In genomic region chr12:49014547-49014946, GRCh38 we compare ENCODE assay signal across 13 cellular contexts. TPM values are rescaled to one million over a fixed set of nuclear protein-coding genes. Genes with fewer than 3 reads are reported as not detected.
DNase-seq lines count a peak whose midpoint lies in the region; ATAC-seq and TF ChIP-seq lines count a peak whose summit lies in the region.
"Had no signal": no experiment of that assay in that cellular context is flagged by ENCODE, and none has a peak within 500 bp of the region (broad histone marks: within the 10 kb centered on the region; RNA-seq: fewer than 3 reads in every experiment).

No MANE protein-coding gene starts in this region.

- DNase-seq in cardiac muscle cell (ENCODE audit: low read depth in 1 of 2, low spot score in 1 of 2) = peak; percentile 12 to 54
- DNase-seq in left ventricle myocardium superior = no peak
- peak; percentile 13 for DNase-seq in RPMI7951 (ENCODE audit: low read depth)
- no peak for DNase-seq in epithelial cell of proximal tubule (ENCODE audit: low read depth)
- DNase-seq in stromal cell of bone marrow (ENCODE audit: low read depth) = peak; percentile 48
- DNase-seq in NCI-H1105 treated with DMSO at 0.1 percent for 48 hours (lab: John Stamatoyannopoulos, UW) = no peak
- DNase-seq in NCI-H2081 treated with DMSO at 0.1 percent for 48 hours (lab: John Stamatoyannopoulos, UW) = no peak
- no peak for DNase-seq in activated naive CD4-positive, alpha-beta T cell (lab: John Stamatoyannopoulos, UW)
- DNase-seq: activated CD4-positive, alpha-beta T cell treated with anti-CD3 and anti-CD28 coated beads, Interleukin-2, amount 10 ng/mL, durations not matched to agents 24 days and 14 days; Karpas-422; NCI-H446; stimulated activated CD8-positive, alpha-beta memory T cell treated with anti-CD3 and anti-CD28 coated beads, Interleukin-4, amount 100 ng/mL, for 48 hours had no signal

- H3K9me3 ChIP-seq in cardiac muscle cell (ENCODE audit: low read depth) = no peaks in the 10 kb centered on the region
- H3K9me3 ChIP-seq: BLaER1 had no signal

- TF ChIP-seq CTCF in cardiac muscle cell (IDR thresholded peaks at IDR 0.05; ENCODE audit: low read depth, low read length) = peak; percentile 47
- peak; percentile 35 for TF ChIP-seq CTCF in epithelial cell of proximal tubule (conservative IDR thresholded peaks at IDR 0.05; ENCODE audit: low read depth, low read length)

- intact Hi-C loops in left ventricle myocardium superior (cut with micrococcal nuclease) = no loop called here

- H3K27ac ChIP-seq in cardiac muscle cell = peak overlapping the region; percentile 19
- H3K27ac ChIP-seq: BLaER1 had no signal

- peaks cover 4% of the 10 kb centered on the region for H3K36me3 ChIP-seq in cardiac muscle cell

- no peak for ATAC-seq in left ventricle myocardium superior

- H3K27me3 ChIP-seq in cardiac muscle cell = no peaks in the 10 kb centered on the region
- H3K27me3 ChIP-seq: BLaER1 had no signal

- H3K4me3 ChIP-seq in cardiac muscle cell = no peak overlapping the region
- H3K4me3 ChIP-seq in epithelial cell of proximal tubule (ENCODE audit: low read depth, low read length) = no peak overlapping the region
- H3K4me3 ChIP-seq: BLaER1 had no signal

- H3K4me1 ChIP-seq in cardiac muscle cell (ENCODE audit: low read depth) = peaks cover 12% of the 10 kb centered on the region

RNA-seq across cellular contexts. Expression of gene PRKAG1, which starts 4.0 kb away (rescaled TPM):
- 40.8 and 41.0 TPM in 2 replicates for total RNA-seq in cardiac muscle cell
- polyA plus RNA-seq in cardiac muscle cell = 48.1 and 54.5 TPM in 2 replicates
- 78.1 TPM for total RNA-seq in left ventricle myocardium superior
- 81.3 and 89.6 TPM in 2 replicates for total RNA-seq in RPMI7951 (2014; rRNA removed; shearing (Covaris generic))
- 50.7 and 68.5 TPM in 2 replicates for total RNA-seq in epithelial cell of proximal tubule

RNA-seq across cellular contexts. Expression of gene DDN, which starts 15.4 kb away (rescaled TPM):
- total RNA-seq in cardiac muscle cell (4.4 and 5.4 TPM in 2 replicates), left ventricle myocardium superior (0.77 TPM), epithelial cell of proximal tubule (0.14 and 0.29 TPM in 2 replicates)
- 2.1 and 3.0 TPM in 2 replicates for polyA plus RNA-seq in cardiac muscle cell
- not detected in 2 replicates for total RNA-seq in RPMI7951 (2014; rRNA removed; shearing (Covaris generic))

RNA-seq across cellular contexts. Expression of gene WNT1, which starts 36.4 kb away (rescaled TPM):
- total RNA-seq in cardiac muscle cell = not detected in 2 replicates
- not detected in 2 replicates for polyA plus RNA-seq in cardiac muscle cell
- total RNA-seq in left ventricle myocardium superior = not detected
- not detected in 2 replicates for total RNA-seq in RPMI7951 (2014; rRNA removed; shearing (Covaris generic))
- not detected in 2 replicates for total RNA-seq in epithelial cell of proximal tubule
- total RNA-seq: activated CD4-positive, alpha-beta T cell treated with anti-CD3 and anti-CD28 coated beads, Interleukin-2, amount 10 ng/mL, durations not matched to agents 24 days and 14 days had no signal

RNA-seq across cellular contexts. Expression of gene WNT10B, which starts 43.0 kb away (rescaled TPM):
- 0.36 and 0.53 TPM in 2 replicates for total RNA-seq in cardiac muscle cell
- 0.45 TPM in 1 of 2 replicates, not detected in the other for polyA plus RNA-seq in cardiac muscle cell
- total RNA-seq in left ventricle myocardium superior = 0.17 TPM
- total RNA-seq in RPMI7951 (2014; rRNA removed; shearing (Covaris generic)) = 0.29 TPM in 1 of 2 replicates, not detected in the other
- not detected in 2 replicates for total RNA-seq in epithelial cell of proximal tubule

RNA-seq across cellular contexts. Expression of gene KMT2D, which starts 46.0 kb away (rescaled TPM):
- 28.8 and 41.3 TPM in 2 replicates for total RNA-seq in cardiac muscle cell
- polyA plus RNA-seq in cardiac muscle cell = 31.0 and 41.3 TPM in 2 replicates
- total RNA-seq in left ventricle myocardium superior = 43.8 TPM
- total RNA-seq in RPMI7951 (2014; rRNA removed; shearing (Covaris generic)) = 6.8 and 7.9 TPM in 2 replicates
- total RNA-seq in epithelial cell of proximal tubule = 16.6 and 17.2 TPM in 2 replicates

Comparison
In these comparisons a context has a peak if more than half of its experiments do, and no peak if none do; other contexts are left out.
1. DNase-seq: peak in cardiac muscle cell (2 of 2), RPMI7951 (single experiment) and stromal cell of bone marrow (single experiment); none in left ventricle myocardium superior (single experiment), epithelial cell of proximal tubule (single experiment), NCI-H1105 treated with DMSO at 0.1 percent for 48 hours (single experiment), NCI-H2081 treated with DMSO at 0.1 percent for 48 hours (single experiment) and activated naive CD4-positive, alpha-beta T cell (0 of 4).